Comparison of ENCODE assay signal across 9 cellular contexts in the genomic region with DNA sequence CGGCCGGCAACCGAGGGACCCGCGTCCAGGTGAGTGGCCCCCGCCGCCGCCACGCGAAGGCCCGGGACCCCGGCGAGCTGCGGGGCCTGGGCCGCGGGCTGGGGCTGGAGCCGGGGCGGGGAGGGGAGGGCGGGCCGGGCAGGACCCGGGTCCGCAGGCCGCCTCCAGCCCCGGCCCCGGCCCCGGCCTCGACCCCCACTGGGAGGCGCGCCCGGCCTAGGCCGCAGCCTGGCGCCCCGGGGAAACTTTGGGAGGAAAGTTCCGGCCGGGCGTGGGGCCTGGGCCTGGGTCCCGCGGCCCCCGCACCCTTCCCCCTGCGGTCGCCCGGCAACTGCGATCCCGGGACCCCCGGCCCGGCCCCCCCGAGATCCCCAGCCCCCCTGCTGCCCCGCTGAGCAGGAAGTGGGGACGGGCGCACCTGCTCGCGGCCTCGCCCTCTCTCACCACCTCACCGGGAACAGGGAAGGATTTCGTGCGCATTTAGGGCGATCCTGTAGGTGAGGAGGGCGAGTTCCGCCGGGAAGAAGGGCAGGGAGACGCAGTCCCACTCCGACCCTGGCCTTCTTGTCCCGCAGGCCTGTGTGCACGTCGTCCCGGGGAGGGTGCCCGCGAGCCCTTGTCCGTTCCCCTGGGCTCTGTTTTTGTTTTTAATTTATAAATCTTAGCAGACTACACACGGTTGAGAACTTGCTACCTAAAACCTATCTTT. TPM values are rescaled to one million over a fixed set of nuclear protein-coding genes. Genes with fewer than 3 reads are reported as not detected.
DNase-seq lines count a peak whose midpoint lies in the region; ATAC-seq, FAIRE-seq and TF ChIP-seq lines count a peak whose summit lies in the region.
"Had no signal": no experiment of that assay in that cellular context is flagged by ENCODE, and none has a peak within 500 bp of the region (broad histone marks: within the 10 kb centered on the region; RNA-seq: fewer than 3 reads in every experiment).

No MANE protein-coding gene starts in this region.

- TF ChIP-seq CTCF in brain (conservative IDR thresholded peaks at IDR 0.05) (no peak), lower leg skin (IDR thresholded peaks at IDR 0.05) (no peak)

- peaks cover 1 to 10% of the 10 kb centered on the region in 2 donors for H3K27me3 Mint-ChIP-seq in CD8-positive, alpha-beta memory T cell
- H3K27me3 Mint-ChIP-seq in brain, result peaks cover 8% of the 10 kb centered on the region

- peaks cover 0 to 32% (median 0%) of the 10 kb centered on the region in 3 donors for H3K36me3 Mint-ChIP-seq in CD8-positive, alpha-beta memory T cell
- peaks cover 20% of the 10 kb centered on the region for H3K36me3 Mint-ChIP-seq in brain

- peaks cover 30 to 49% (median 46%) of the 10 kb centered on the region in 3 donors for H3K4me1 Mint-ChIP-seq in CD8-positive, alpha-beta memory T cell
- peaks cover 78% of the 10 kb centered on the region for H3K4me1 Mint-ChIP-seq in brain

- peaks cover 10% of the 10 kb centered on the region for H4K20me1 ChIP-seq in Karpas-422 (ENCODE audit: insufficient read depth, low read depth, low read length)

- H3K79me2 ChIP-seq in Karpas-422 (ENCODE audit: low read length), result peaks cover 48% of the 10 kb centered on the region

- H3K27me3 ChIP-seq in CD8-positive, alpha-beta memory T cell (ENCODE audit: insufficient read depth, low read length, poor library complexity, severe bottlenecking), result no peaks in the 10 kb centered on the region
- no peaks in the 10 kb centered on the region for H3K27me3 ChIP-seq in Karpas-422 (ENCODE audit: low read length)

- H3K36me3 ChIP-seq in CD8-positive, alpha-beta memory T cell (ENCODE audit: insufficient read depth, low read length), result no peaks in the 10 kb centered on the region
- no peaks in the 10 kb centered on the region for H3K36me3 ChIP-seq in Karpas-422 (ENCODE audit: insufficient read depth, low read length)

- peak overlapping the region; percentile 74 to 93 (median 88) for H3K27ac Mint-ChIP-seq in CD8-positive, alpha-beta memory T cell
- H3K27ac Mint-ChIP-seq in brain, result peak overlapping the region; percentile 59 to 92 (median 87)

- peak overlapping the region; percentile 77 for H3K9ac ChIP-seq in Karpas-422 (ENCODE audit: low read length)

- FAIRE-seq in urothelium cell line (lab: Jason Lieb, UNC), result no peak

- no peak overlapping the region for H2AFZ ChIP-seq in Karpas-422 (ENCODE audit: low read length)

- intact Hi-C loops in lower leg skin (cut with DNase I; ENCODE audit: low total_unique reads), result no loop called here

- H3K4me1 ChIP-seq in CD8-positive, alpha-beta memory T cell (ENCODE audit: insufficient read depth, low read length), result peaks cover 26% of the 10 kb centered on the region
- peaks cover 14% of the 10 kb centered on the region for H3K4me1 ChIP-seq in Karpas-422 (ENCODE audit: low read length)

- CTCF ChIA-PET in CD8-positive, alpha-beta memory T cell (lab: Charles Lee), result no interaction called here

- H3K27ac ChIP-seq in CD8-positive, alpha-beta memory T cell (ENCODE audit: low read depth, low read length), result peak overlapping the region; percentile 54
- peak overlapping the region; percentile 37; the same call in 1 of the 2 replicates for H3K27ac ChIP-seq in Karpas-422 (ENCODE audit: low read length)

- DNase-seq in CD8-positive, alpha-beta memory T cell, result peak in 1 of 5 donors; percentile 29
- DNase-seq in Karpas-422 (no peak), lower leg skin (ENCODE audit: low spot score in 2 of 2) (no peak), urothelium cell line (ENCODE audit: low spot score) (peak; percentile 56), activated gamma-delta T cell (lab: John Stamatoyannopoulos, UW) (no peak)
- no peak for DNase-seq in stimulated activated CD4-positive, alpha-beta T cell treated with anti-CD3 and anti-CD28 coated beads, Interleukin-2, amount 100 ng/mL, for 48 hours

- 0% methylated on average over 16 to 22 of the region's 70 CpGs for WGBS in lower leg skin, 2 donors

- ATAC-seq in GM21447 (IDR thresholded peaks at IDR 0.05; ENCODE audit: unreplicated experiment), result peak; percentile 4

- H3K9me3 ChIP-seq in CD8-positive, alpha-beta memory T cell (ENCODE audit: low read length), result no peaks in the 10 kb centered on the region
- H3K9me3 ChIP-seq in Karpas-422 (ENCODE audit: low read length), result no peaks in the 10 kb centered on the region

- peak overlapping the region; percentile 65 for H3K4me3 ChIP-seq in CD8-positive, alpha-beta memory T cell (ENCODE audit: low read length)
- H3K4me3 ChIP-seq in Karpas-422 (ENCODE audit: low read length) (peak overlapping the region; percentile 86), lower leg skin (ENCODE audit: low read depth, poor library complexity, severe bottlenecking) (peak overlapping the region; percentile 64)

- peak overlapping the region; percentile 89 for H3K4me2 ChIP-seq in Karpas-422 (ENCODE audit: low read depth, low read length, poor library complexity, severe bottlenecking)

- H3K9me2 ChIP-seq in Karpas-422 (replicated peaks; ENCODE audit: insufficient read depth, low read length), result no peaks in the 10 kb centered on the region

- TF ChIP-seq POLR2A in lower leg skin (IDR thresholded peaks at IDR 0.05), result no peak

- peaks cover 0 to 1% (median 0%) of the 10 kb centered on the region in 5 donors for H3K9me3 Mint-ChIP-seq in CD8-positive, alpha-beta memory T cell
- peaks cover 0 to 2% (median 0%) of the 10 kb centered on the region in 5 experiments for H3K9me3 Mint-ChIP-seq in brain

- H3K4me3 Mint-ChIP-seq in CD8-positive, alpha-beta memory T cell, result peak overlapping the region; percentile 81 to 93 (median 84)
- H3K4me3 Mint-ChIP-seq in brain, result peak overlapping the region; percentile 89 to 95 (median 91)

- POLR2A ChIA-PET in CD8-positive, alpha-beta memory T cell (lab: Charles Lee), result no interaction called here

RNA-seq across cellular contexts. Expression of a gene that starts 0.4 kb away (rescaled TPM):
- 10 to 100 TPM; 24.5 to 24.7 TPM for total RNA-seq in CD8-positive, alpha-beta memory T cell
- 24.6 TPM for polyA plus RNA-seq in CD8-positive, alpha-beta memory T cell
- total RNA-seq in Karpas-422 (2014; rRNA removed; shearing (Covaris generic); ENCODE audit: low replicate concordance), result 19.1 and 22.6 TPM in 2 replicates
- 54.9 TPM for polyA plus RNA-seq in brain (ENCODE audit: insufficient read depth, low read depth, low replicate concordance)
- total RNA-seq in lower leg skin, result 100 to 1,000 TPM in 1 of 4 donors, 10 to 100 TPM in 3; 69.7 to 135 (median 86.0) TPM

RNA-seq across cellular contexts. Expression of a gene that starts 18.6 kb away (rescaled TPM):
- total RNA-seq in CD8-positive, alpha-beta memory T cell, result not detected
- polyA plus RNA-seq in CD8-positive, alpha-beta memory T cell, result not detected
- total RNA-seq in Karpas-422 (2014; rRNA removed; shearing (Covaris generic); ENCODE audit: low replicate concordance), result not detected in 2 replicates
- polyA plus RNA-seq in brain (ENCODE audit: insufficient read depth, low read depth, low replicate concordance), result 30.9 TPM
- not detected for total RNA-seq in lower leg skin
- total RNA-seq: T-helper 2 cell treated with Interferon-gamma antibody and Interleukin-4, amounts not matched to agents 100 ng/mL and 5 ng/mL, for 36 hours had no signal

RNA-seq across cellular contexts. Expression of a gene that starts 55.9 kb away (rescaled TPM):
- total RNA-seq in CD8-positive, alpha-beta memory T cell, result 10 to 100 TPM; 44.6 to 45.9 TPM
- 19.0 TPM for polyA plus RNA-seq in CD8-positive, alpha-beta memory T cell
- 20.2 and 31.5 TPM in 2 replicates for total RNA-seq in Karpas-422 (2014; rRNA removed; shearing (Covaris generic); ENCODE audit: low replicate concordance)
- polyA plus RNA-seq in brain (ENCODE audit: insufficient read depth, low read depth, low replicate concordance), result 47.9 TPM
- total RNA-seq in lower leg skin, result 10 to 100 TPM; 21.4 to 42.0 (median 29.1) TPM
